In genomic region chr11:132358573-132358953, GRCh38 we compare ENCODE assay signal across 14 cellular contexts.
A peak's percentile ranks its signal among the peaks of the same experiment; 100 is the strongest.
DNase-seq lines count a peak whose midpoint lies in the region; ATAC-seq and TF ChIP-seq lines count a peak whose summit lies in the region.
"Had no signal": no experiment of that assay in that cellular context is flagged by ENCODE, and none has a peak within 500 bp of the region (broad histone marks: within the 10 kb centered on the region; RNA-seq: fewer than 3 reads in every experiment).

No MANE protein-coding gene starts in this region.

- no peaks in the 10 kb centered on the region for H3K36me3 Mint-ChIP-seq in type B pancreatic cell

- H3K27me3 Mint-ChIP-seq in type B pancreatic cell = peaks cover 4% of the 10 kb centered on the region

- no peaks in the 10 kb centered on the region for H3F3A ChIP-seq in smooth muscle cell (ENCODE audit: low read depth)

- H2AFZ ChIP-seq in OCI-LY3 (ENCODE audit: low read depth, low read length) = no peak overlapping the region; the same call in 1 of the 2 replicates
- H2AFZ ChIP-seq in smooth muscle cell (ENCODE audit: low read depth) = no peak overlapping the region

- WGBS in smooth muscle cell (ENCODE audit: low lambda C conversion rate) = 79% methylated on average over 4 of the region's 4 CpGs
- WGBS in right cardiac atrium = 76% methylated on average over 4 of the region's 4 CpGs

- no peak overlapping the region for H3K4me3 Mint-ChIP-seq in type B pancreatic cell

- H3K27ac ChIP-seq in OCI-LY3 (ENCODE audit: low read length) (peak overlapping the region; percentile 99), smooth muscle cell (ENCODE audit: low read depth) (no peak overlapping the region), right cardiac atrium (ENCODE audit: low read length) (no peak overlapping the region)
- H3K27ac ChIP-seq: epithelial cell of prostate had no signal

- H3K36me3 ChIP-seq in OCI-LY3 (replicated peaks; ENCODE audit: low read depth, low read length) = peaks cover 4% of the 10 kb centered on the region
- no peaks in the 10 kb centered on the region for H3K36me3 ChIP-seq in smooth muscle cell (ENCODE audit: low read depth)

- H3K79me2 ChIP-seq in OCI-LY3 (ENCODE audit: low read length) (no peaks in the 10 kb centered on the region), smooth muscle cell (ENCODE audit: low read depth) (no peaks in the 10 kb centered on the region)

- H3K9me3 Mint-ChIP-seq in type B pancreatic cell = no peaks in the 10 kb centered on the region

- H3K9ac ChIP-seq in OCI-LY3 (ENCODE audit: low read length) = peak overlapping the region; percentile 81
- no peak overlapping the region for H3K9ac ChIP-seq in smooth muscle cell (ENCODE audit: low read depth)

- TF ChIP-seq CTCF in OCI-LY3 (IDR thresholded peaks at IDR 0.05; ENCODE audit: low read depth, low read length) (no peak), smooth muscle cell (IDR thresholded peaks at IDR 0.05; ENCODE audit: borderline replicate concordance, insufficient read depth, poor library complexity, severe bottlenecking) (no peak), type B pancreatic cell (conservative IDR thresholded peaks at IDR 0.05) (no peak)

- ATAC-seq in GM18868 (IDR thresholded peaks at IDR 0.05; ENCODE audit: unreplicated experiment) (peak; percentile 34), GM21447 (IDR thresholded peaks at IDR 0.05; ENCODE audit: unreplicated experiment) (peak; percentile 35), HG03039 (IDR thresholded peaks at IDR 0.05; ENCODE audit: unreplicated experiment) (peak; percentile 30), right cardiac atrium (no peak)

- no peaks in the 10 kb centered on the region for H3K4me1 Mint-ChIP-seq in type B pancreatic cell (ENCODE audit: unreplicated experiment)

- peaks cover 65% of the 10 kb centered on the region for H3K4me1 ChIP-seq in OCI-LY3 (ENCODE audit: low read length)
- H3K4me1 ChIP-seq in smooth muscle cell (ENCODE audit: low read depth) = no peaks in the 10 kb centered on the region
- no peaks in the 10 kb centered on the region for H3K4me1 ChIP-seq in right cardiac atrium (ENCODE audit: control insufficient read depth, insufficient read depth, low read length)

- H3K9me3 ChIP-seq in OCI-LY3 (ENCODE audit: insufficient read depth, low read length) = peaks cover 11% of the 10 kb centered on the region
- no peaks in the 10 kb centered on the region for H3K9me3 ChIP-seq in smooth muscle cell (replicated peaks; ENCODE audit: low read depth)
- H3K9me3 ChIP-seq in right cardiac atrium (ENCODE audit: control insufficient read depth, low read length) = no peaks in the 10 kb centered on the region

- no peak overlapping the region for H3K27ac Mint-ChIP-seq in type B pancreatic cell

- peak overlapping the region; percentile 71 for H3K4me3 ChIP-seq in OCI-LY3 (ENCODE audit: low read length)
- no peak overlapping the region for H3K4me3 ChIP-seq in smooth muscle cell
- no peak overlapping the region for H3K4me3 ChIP-seq in right cardiac atrium (ENCODE audit: low read length)
- H3K4me3 ChIP-seq: mucosa of descending colon had no signal

- H3K27me3 ChIP-seq in OCI-LY3 (ENCODE audit: low read depth, low read length) (no peaks in the 10 kb centered on the region), smooth muscle cell (ENCODE audit: low read depth) (peaks cover 65% of the 10 kb centered on the region), right cardiac atrium (ENCODE audit: control insufficient read depth, insufficient read depth) (no peaks in the 10 kb centered on the region)

- H3K4me2 ChIP-seq in OCI-LY3 (ENCODE audit: low read length) (peak overlapping the region; percentile 96), smooth muscle cell (no peak overlapping the region)

- no peaks in the 10 kb centered on the region for H4K20me1 ChIP-seq in OCI-LY3 (ENCODE audit: insufficient read depth, low read length)
- H4K20me1 ChIP-seq in smooth muscle cell (ENCODE audit: low read depth) = no peaks in the 10 kb centered on the region

- intact Hi-C loops in right cardiac atrium (cut with DNase I) = no loop called here

- DNase-seq in smooth muscle cell (lab: John Stamatoyannopoulos, UW; ENCODE audit: unreplicated experiment) (no peak), COR-L47 (lab: John Stamatoyannopoulos, UW) (no peak), right cardiac atrium (no peak), type B pancreatic cell (ENCODE audit: extremely low spot score, unreplicated experiment) (no peak)
- DNase-seq: activated T-cell treated with anti-CD3 and anti-CD28 coated beads, Interleukin-2, amount 50 U/mL, for 48 hours; DMS 273 treated with DMSO at 0.1 percent for 48 hours; mucosa of descending colon; NCI-H2081; trophoblast cell had no signal

Comparison
In these comparisons a context has a peak if more than half of its experiments do, and no peak if none do; other contexts are left out.
1. ATAC-seq: peak in GM18868 (single experiment), GM21447 (single experiment) and HG03039 (single experiment); none in right cardiac atrium (0 of 2).